Comparison of ENCODE assay signal across 8 cellular contexts in the genomic region with DNA sequence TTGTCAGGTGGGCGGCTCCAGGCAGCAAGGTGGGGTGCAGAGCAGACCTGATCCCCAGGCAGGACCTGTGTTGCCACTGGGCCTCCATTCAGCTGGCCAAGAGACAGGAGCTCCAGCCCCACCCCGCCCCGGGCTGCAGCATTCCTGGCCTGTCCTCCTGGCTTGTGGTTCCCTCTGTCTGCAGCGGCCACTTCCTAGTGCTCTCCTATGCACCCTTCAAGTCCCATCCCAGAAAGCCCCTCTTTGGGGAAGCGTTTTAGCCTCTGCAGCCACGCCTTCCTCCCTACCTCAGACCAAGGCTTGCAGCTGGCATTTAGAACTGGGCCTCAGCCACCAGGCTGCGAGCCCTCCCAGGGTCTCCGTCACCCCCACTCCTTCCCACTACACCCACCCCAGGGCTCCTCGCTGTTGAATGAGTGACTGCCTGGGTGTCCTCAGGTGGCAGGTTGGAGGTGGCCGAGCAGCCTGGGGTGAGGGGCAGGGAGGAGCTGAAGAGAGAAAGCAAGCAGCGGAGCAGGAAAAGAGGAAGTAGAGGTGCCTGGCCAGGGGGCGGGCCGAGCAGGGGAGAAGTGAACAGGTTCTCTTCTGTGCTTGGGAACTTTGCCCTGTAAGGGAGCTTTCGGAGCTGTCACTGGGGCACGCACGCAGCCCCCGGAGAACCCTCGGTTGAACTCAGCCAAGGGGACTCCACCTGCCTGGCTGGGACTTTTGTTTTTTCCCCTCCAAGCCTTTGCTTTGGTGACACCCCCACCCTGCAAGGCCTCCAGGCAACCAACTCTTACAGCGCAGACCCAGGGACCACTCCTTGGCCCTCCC. TPM values are rescaled to one million over a fixed set of nuclear protein-coding genes. Genes with fewer than 3 reads are reported as not detected.
A peak's percentile ranks its signal among the peaks of the same experiment; 100 is the strongest.
DNase-seq lines count a peak whose midpoint lies in the region; ATAC-seq and TF ChIP-seq lines count a peak whose summit lies in the region.

No MANE protein-coding gene starts in this region.

- no peaks in the 10 kb centered on the region for H3K27me3 Mint-ChIP-seq in activated naive CD4-positive, alpha-beta T cell treated with anti-CD3 and anti-CD28 coated beads for 36 hours (ENCODE audit: low read depth)

- TF ChIP-seq CTCF in NB4 (IDR thresholded peaks at IDR 0.05; ENCODE audit: low read depth, low read length), result no peak

- H3K9me3 Mint-ChIP-seq in activated naive CD4-positive, alpha-beta T cell treated with anti-CD3 and anti-CD28 coated beads for 36 hours, result no peaks in the 10 kb centered on the region

- H3K4me1 Mint-ChIP-seq in activated naive CD4-positive, alpha-beta T cell treated with anti-CD3 and anti-CD28 coated beads for 36 hours (ENCODE audit: low read depth), result peaks cover 22% of the 10 kb centered on the region

- H3K36me3 ChIP-seq in MG63, result peaks cover 22% of the 10 kb centered on the region

- peaks cover 19% of the 10 kb centered on the region for H3K36me3 Mint-ChIP-seq in activated naive CD4-positive, alpha-beta T cell treated with anti-CD3 and anti-CD28 coated beads for 36 hours (ENCODE audit: low read depth)

- no peaks in the 10 kb centered on the region for H3K27me3 ChIP-seq in MG63

- peak; percentile 37 for ATAC-seq in GM21786 (IDR thresholded peaks at IDR 0.05; ENCODE audit: unreplicated experiment)
- no peak for ATAC-seq in HG03439 (IDR thresholded peaks at IDR 0.05; ENCODE audit: unreplicated experiment)

- H3K9me3 ChIP-seq in MG63, result no peaks in the 10 kb centered on the region

- peak; percentile 95 for DNase-seq in NB4 (ENCODE audit: low read depth)
- DNase-seq in activated naive CD4-positive, alpha-beta T cell treated with anti-CD3 and anti-CD28 coated beads for 36 hours, result peak; percentile 79
- peak; percentile 58 for DNase-seq in kidney tubule cell (ENCODE audit: low spot score)
- peak; percentile 74 for DNase-seq in stimulated activated CD8-positive, alpha-beta memory T cell treated with anti-CD3 and anti-CD28 coated beads, Interleukin-4, amount 100 ng/mL, for 48 hours
- DNase-seq in MG63, result no peak

- peak overlapping the region; percentile 98 for H3K27ac Mint-ChIP-seq in activated naive CD4-positive, alpha-beta T cell treated with anti-CD3 and anti-CD28 coated beads for 36 hours

- TF ChIP-seq POLR2A in GM10847 (IDR thresholded peaks at IDR 0.05; ENCODE audit: extremely low read depth, insufficient read length), result peak; percentile 44
- peak; percentile 42 for TF ChIP-seq POLR2A in NB4 (IDR thresholded peaks at IDR 0.05; ENCODE audit: extremely low read depth, insufficient read length)

- CTCF ChIA-PET in activated naive CD4-positive, alpha-beta T cell treated with anti-CD3 and anti-CD28 coated beads for 36 hours (lab: Charles Lee), result interaction anchor here (0.7 kb wide), 1 partner anchor 91 kb away, joined by 3 read pairs; no protein-coding TSS in a partner anchor

- H3K4me3 ChIP-seq in NB4 (ENCODE audit: low read depth, low read length) (peak overlapping the region; percentile 56), MG63 (no peak overlapping the region)

- H3K4me3 Mint-ChIP-seq in activated naive CD4-positive, alpha-beta T cell treated with anti-CD3 and anti-CD28 coated beads for 36 hours, result peak overlapping the region; percentile 91

- intact Hi-C loops in activated naive CD4-positive, alpha-beta T cell treated with anti-CD3 and anti-CD28 coated beads for 36 hours (cut with micrococcal nuclease), result loop anchor here (1.0 kb wide), 1 partner anchor 249 kb away; a partner anchor contains a TSS

RNA-seq across cellular contexts. Expression of a gene that starts 2.3 kb away (rescaled TPM):
- 1,000 to 10,000 TPM; 7,750 to 8,015 TPM for total RNA-seq in activated naive CD4-positive, alpha-beta T cell treated with anti-CD3 and anti-CD28 coated beads for 36 hours
- 1,106 and 1,129 TPM in 2 replicates for total RNA-seq in MG63 (2014; rRNA removed; shearing (Covaris generic); ENCODE audit: low replicate concordance)

RNA-seq across cellular contexts. Expression of a gene that starts 19.1 kb away (rescaled TPM):
- total RNA-seq in activated naive CD4-positive, alpha-beta T cell treated with anti-CD3 and anti-CD28 coated beads for 36 hours, result 1 to 10 TPM; 7.0 to 7.1 TPM
- 0.79 and 2.7 TPM in 2 replicates for total RNA-seq in MG63 (2014; rRNA removed; shearing (Covaris generic); ENCODE audit: low replicate concordance)

RNA-seq across cellular contexts. Expression of a gene that starts 59.9 kb away (rescaled TPM):
- total RNA-seq in activated naive CD4-positive, alpha-beta T cell treated with anti-CD3 and anti-CD28 coated beads for 36 hours, result 10 to 100 TPM; 17.9 to 18.4 TPM
- total RNA-seq in MG63 (2014; rRNA removed; shearing (Covaris generic); ENCODE audit: low replicate concordance), result 88.9 and 159 TPM in 2 replicates
